1 cellular context compared by ENCODE assay signal in the genomic region with DNA sequence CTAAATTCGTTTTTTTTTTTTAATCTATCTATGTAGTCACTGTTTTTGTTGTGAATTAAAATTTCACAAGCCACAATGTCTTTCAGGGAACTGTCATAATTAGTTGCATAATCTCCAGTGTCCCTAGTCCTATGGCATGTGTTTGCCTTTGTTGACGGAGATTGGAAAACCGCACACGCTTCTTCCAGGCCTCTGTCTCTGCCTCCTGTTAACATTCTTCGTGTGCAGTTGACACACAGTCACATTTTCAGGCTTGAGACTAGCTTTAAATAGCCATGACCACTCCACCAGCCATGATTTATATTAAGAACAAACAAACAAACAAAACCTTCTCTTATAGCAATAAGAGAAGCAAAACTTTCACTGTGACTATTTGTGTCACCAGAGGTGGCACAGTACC.
TF ChIP-seq lines count a peak whose summit lies in the region.

No MANE protein-coding gene starts in this region.

TF ChIP-seq in IMR-90, 13 proteins besides CTCF, POLR2A, EP300 and RAD21:
- TF ChIP-seq MAFK (IDR thresholded peaks at IDR 0.05; ENCODE audit: low read depth, low read length) (no peak), FOS (IDR thresholded peaks at IDR 0.05; ENCODE audit: low read depth, low read length) (no peak), MAZ (IDR thresholded peaks at IDR 0.05; ENCODE audit: borderline replicate concordance, low read depth, low read length) (no peak), RFX5 (IDR thresholded peaks at IDR 0.05; ENCODE audit: low read depth, low read length) (no peak), RCOR1 (IDR thresholded peaks at IDR 0.05; ENCODE audit: insufficient replicate concordance, low read length) (no peak), BHLHE40 (IDR thresholded peaks at IDR 0.05; ENCODE audit: low read depth, low read length) (no peak), CHD1 (IDR thresholded peaks at IDR 0.05; ENCODE audit: low read depth, low read length) (no peak), MXI1 (IDR thresholded peaks at IDR 0.05; ENCODE audit: borderline replicate concordance, low read depth, low read length) (no peak)
- TF ChIP-seq, protein P1, sequence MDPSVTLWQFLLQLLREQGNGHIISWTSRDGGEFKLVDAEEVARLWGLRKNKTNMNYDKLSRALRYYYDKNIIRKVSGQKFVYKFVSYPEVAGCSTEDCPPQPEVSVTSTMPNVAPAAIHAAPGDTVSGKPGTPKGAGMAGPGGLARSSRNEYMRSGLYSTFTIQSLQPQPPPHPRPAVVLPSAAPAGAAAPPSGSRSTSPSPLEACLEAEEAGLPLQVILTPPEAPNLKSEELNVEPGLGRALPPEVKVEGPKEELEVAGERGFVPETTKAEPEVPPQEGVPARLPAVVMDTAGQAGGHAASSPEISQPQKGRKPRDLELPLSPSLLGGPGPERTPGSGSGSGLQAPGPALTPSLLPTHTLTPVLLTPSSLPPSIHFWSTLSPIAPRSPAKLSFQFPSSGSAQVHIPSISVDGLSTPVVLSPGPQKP (IDR thresholded peaks at IDR 0.05; ENCODE audit: borderline replicate concordance, low read depth, low read length) = no peak
